In the genomic region with DNA sequence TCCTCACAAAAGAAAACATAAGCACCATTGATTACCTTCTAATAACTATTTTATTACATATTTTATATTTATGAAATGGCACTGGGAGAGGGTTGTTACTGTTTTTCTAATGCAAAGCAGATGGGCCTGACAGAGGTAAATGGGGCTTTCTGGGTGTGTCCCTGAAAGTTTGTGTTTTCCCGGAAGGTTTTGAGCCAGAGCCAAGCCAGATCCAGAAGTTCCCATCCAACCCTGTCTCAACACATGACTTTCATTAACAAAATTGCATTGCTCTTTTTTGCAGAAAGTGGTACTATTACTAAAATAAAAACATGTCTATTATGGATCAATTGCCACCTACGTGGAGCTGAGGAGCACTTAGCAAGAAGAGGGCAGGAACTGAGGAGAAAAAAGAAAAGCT, we compare ENCODE assay signal across 19 cellular contexts.
"Had no signal": no experiment of that assay in that cellular context is flagged by ENCODE, and none has a peak within 500 bp of the region (broad histone marks: within the 10 kb centered on the region; RNA-seq: fewer than 3 reads in every experiment).

No MANE protein-coding gene starts in this region.

- H3K4me3 ChIP-seq: esophagus muscularis mucosa, psoas muscle, right lobe of liver, thoracic aorta, transverse colon had no signal

- DNase-seq: cerebellar nuclear complex; effector memory CD8-positive, alpha-beta T cell; foreskin keratinocyte; immature natural killer cell; kidney; left colon; left ventricle myocardium superior; mesendoderm; naive thymus-derived CD4-positive, alpha-beta T cell; nephron progenitor cell; psoas muscle; retina; right lobe of liver; stimulated activated CD4-positive, alpha-beta T cell treated with anti-CD3 and anti-CD28 coated beads, Interleukin-4, amount 100 ng/mL, for 24 hours; stimulated activated naive CD8-positive, alpha-beta T cell treated with anti-CD3 and anti-CD28 coated beads, Interleukin-15, amount 100 ng/mL, for 72 hours; substantia nigra; transverse colon had no signal
